In genomic region chr17:78935419-78936323, GRCh38 we compare ENCODE assay signal across 9 cellular contexts. TPM values are rescaled to one million over a fixed set of nuclear protein-coding genes. Genes with fewer than 3 reads are reported as not detected.
DNase-seq lines count a peak whose midpoint lies in the region; ATAC-seq and TF ChIP-seq lines count a peak whose summit lies in the region.
"Had no signal": no experiment of that assay in that cellular context is flagged by ENCODE, and none has a peak within 500 bp of the region (broad histone marks: within the 10 kb centered on the region; RNA-seq: fewer than 3 reads in every experiment).

No MANE protein-coding gene starts in this region.

- H3K27me3 ChIP-seq in A673 (replicated peaks; ENCODE audit: insufficient read depth, low read depth, low read length, poor library complexity) (no peaks in the 10 kb centered on the region), MG63 (no peaks in the 10 kb centered on the region)

- H3K27ac ChIP-seq in A673 (ENCODE audit: low read depth, low read length, poor library complexity, severe bottlenecking) (no peak overlapping the region), coronary artery (peak overlapping the region; percentile 90 to 93)

- CTCF ChIA-PET in A673 (lab: Charles Lee) = no interaction called here

- H3K36me3 ChIP-seq in A673 (ENCODE audit: insufficient read depth, low read length, poor library complexity, severe bottlenecking) = no peaks in the 10 kb centered on the region
- no peaks in the 10 kb centered on the region for H3K36me3 ChIP-seq in MG63

- POLR2A ChIA-PET in A673 (lab: Charles Lee; ENCODE audit: low non-redundant PET) = no interaction called here

- intact Hi-C loops in A673 (cut with micrococcal nuclease; ENCODE audit: unreplicated experiment) = no loop called here

- TF ChIP-seq CTCF in A673 (conservative IDR thresholded peaks at IDR 0.05; ENCODE audit: low read depth, low read length) (no peak), coronary artery (IDR thresholded peaks at IDR 0.05) (no peak), GM10266 (IDR thresholded peaks at IDR 0.05; ENCODE audit: control insufficient read depth, insufficient read depth, low read depth, missing control alignments) (no peak)

- H3K4me3 ChIP-seq in A673 (ENCODE audit: low read depth, low read length, poor library complexity, severe bottlenecking) (no peak overlapping the region), MG63 (no peak overlapping the region), coronary artery (no peak overlapping the region)

- H3K9me3 ChIP-seq in A673 (ENCODE audit: low read depth, low read length, poor library complexity, severe bottlenecking) = no peaks in the 10 kb centered on the region
- H3K9me3 ChIP-seq in MG63 = no peaks in the 10 kb centered on the region

- DNase-seq in A673 (ENCODE audit: low spot score) (peak; percentile 86), MG63 (peak; percentile 97), coronary artery (ENCODE audit: low spot score) (peak; percentile 90), myocyte (ENCODE audit: low read depth) (peak; percentile 95), GM10266 (ENCODE audit: extremely low spot score) (no peak), GF-D8 (lab: John Stamatoyannopoulos, UW) (no peak), NCI-H1105 treated with DMSO at 0.1 percent for 48 hours (lab: John Stamatoyannopoulos, UW) (no peak)
- DNase-seq: DMS79 had no signal

- BruUV-seq in A673 (replicated peaks; lab: Mats Ljungman, UMichigan) = no TSS peak

- H3K4me1 ChIP-seq in A673 (ENCODE audit: insufficient read depth, low read length, poor library complexity, severe bottlenecking) = peaks cover 24% of the 10 kb centered on the region

- ATAC-seq in HG03025 (IDR thresholded peaks at IDR 0.05; ENCODE audit: low FRiP score, unreplicated experiment) = no peak

RNA-seq across cellular contexts. Expression of gene TIMP2, which starts 10.5 kb away (rescaled TPM):
- 60.5 and 75.3 TPM in 2 replicates for total RNA-seq in A673 (2021)
- total RNA-seq in MG63 (2014; rRNA removed; shearing (Covaris generic); ENCODE audit: low replicate concordance) = 127 and 145 TPM in 2 replicates
- 197 and 208 TPM in 2 replicates for total RNA-seq in myocyte
- polyA plus RNA-seq in myocyte (2012) = 598 TPM

RNA-seq across cellular contexts. Expression of gene CEP295NL, which starts 32.7 kb away (rescaled TPM):
- total RNA-seq in A673 (2021) (1.5 TPM in 2 replicates), myocyte (0.10 and 1.7 TPM in 2 replicates)
- total RNA-seq in MG63 (2014; rRNA removed; shearing (Covaris generic); ENCODE audit: low replicate concordance) = 0.67 TPM in 1 of 2 replicates, not detected in the other
- 1.3 TPM for polyA plus RNA-seq in myocyte (2012)

RNA-seq across cellular contexts. Expression of gene LGALS3BP, which starts 44.1 kb away (rescaled TPM):
- total RNA-seq in A673 (2021) (295 and 324 TPM in 2 replicates), myocyte (437 and 456 TPM in 2 replicates)
- 204 and 434 TPM in 2 replicates for total RNA-seq in MG63 (2014; rRNA removed; shearing (Covaris generic); ENCODE audit: low replicate concordance)
- polyA plus RNA-seq in myocyte (2012) = 442 TPM

Comparison
In these comparisons a context has a peak if more than half of its experiments do, and no peak if none do; other contexts are left out.
1. DNase-seq: peak in A673 (single experiment), MG63 (single experiment), coronary artery (single experiment) and myocyte (single experiment); none in GM10266 (single experiment), GF-D8 (single experiment) and NCI-H1105 treated with DMSO at 0.1 percent for 48 hours (single experiment).